ENCODE assay signal across 1 cellular context in the genomic region with DNA sequence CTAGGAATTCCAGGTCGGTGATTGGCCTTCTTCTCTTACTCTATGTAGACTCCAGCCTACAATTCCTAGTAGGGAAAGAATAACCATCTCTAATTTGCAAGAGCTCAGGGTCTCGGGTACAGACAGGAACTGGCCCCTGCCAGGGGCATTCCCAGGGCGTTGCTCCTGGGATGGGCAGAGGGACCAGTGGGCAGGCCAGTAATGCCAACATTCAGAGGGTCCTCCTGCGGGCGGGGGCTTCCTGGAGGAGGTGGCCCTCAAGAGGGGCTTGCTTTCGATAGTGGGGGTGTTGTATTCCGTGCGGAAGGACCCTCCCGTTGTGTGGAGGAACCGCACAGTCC.
TF ChIP-seq lines count a peak whose summit lies in the region.

No MANE protein-coding gene starts in this region.

TF ChIP-seq in A549, 52 proteins besides CTCF, POLR2A, EP300 and RAD21 (continued from another document):
- TF ChIP-seq, protein P1, sequence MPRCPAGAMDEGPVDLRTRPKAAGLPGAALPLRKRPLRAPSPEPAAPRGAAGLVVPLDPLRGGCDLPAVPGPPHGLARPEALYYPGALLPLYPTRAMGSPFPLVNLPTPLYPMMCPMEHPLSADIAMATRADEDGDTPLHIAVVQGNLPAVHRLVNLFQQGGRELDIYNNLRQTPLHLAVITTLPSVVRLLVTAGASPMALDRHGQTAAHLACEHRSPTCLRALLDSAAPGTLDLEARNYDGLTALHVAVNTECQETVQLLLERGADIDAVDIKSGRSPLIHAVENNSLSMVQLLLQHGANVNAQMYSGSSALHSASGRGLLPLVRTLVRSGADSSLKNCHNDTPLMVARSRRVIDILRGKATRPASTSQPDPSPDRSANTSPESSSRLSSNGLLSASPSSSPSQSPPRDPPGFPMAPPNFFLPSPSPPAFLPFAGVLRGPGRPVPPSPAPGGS (IDR thresholded peaks at IDR 0.05) = no peak
- TF ChIP-seq CBX2 (IDR thresholded peaks at IDR 0.05; ENCODE audit: borderline replicate concordance, low read depth) (no peak), ESRRA (IDR thresholded peaks at IDR 0.05; ENCODE audit: borderline replicate concordance, low read length) (no peak)
- TF ChIP-seq, protein P2, sequence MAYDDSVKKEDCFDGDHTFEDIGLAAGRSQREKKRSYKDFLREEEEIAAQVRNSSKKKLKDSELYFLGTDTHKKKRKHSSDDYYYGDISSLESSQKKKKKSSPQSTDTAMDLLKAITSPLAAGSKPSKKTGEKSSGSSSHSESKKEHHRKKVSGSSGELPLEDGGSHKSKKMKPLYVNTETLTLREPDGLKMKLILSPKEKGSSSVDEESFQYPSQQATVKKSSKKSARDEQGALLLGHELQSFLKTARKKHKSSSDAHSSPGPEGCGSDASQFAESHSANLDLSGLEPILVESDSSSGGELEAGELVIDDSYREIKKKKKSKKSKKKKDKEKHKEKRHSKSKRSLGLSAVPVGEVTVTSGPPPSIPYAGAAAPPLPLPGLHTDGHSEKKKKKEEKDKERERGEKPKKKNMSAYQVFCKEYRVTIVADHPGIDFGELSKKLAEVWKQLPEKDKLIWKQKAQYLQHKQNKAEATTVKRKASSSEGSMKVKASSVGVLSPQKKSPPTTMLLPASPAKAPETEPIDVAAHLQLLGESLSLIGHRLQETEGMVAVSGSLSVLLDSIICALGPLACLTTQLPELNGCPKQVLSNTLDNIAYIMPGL (CRISPR knock-in tag; IDR thresholded peaks at IDR 0.05; ENCODE audit: borderline replicate concordance) = no peak
